9 cellular contexts compared by ENCODE assay signal in genomic region chr18:24138281-24138883, GRCh38. TPM values are rescaled to one million over a fixed set of nuclear protein-coding genes. Genes with fewer than 3 reads are reported as not detected.
A peak's percentile ranks its signal among the peaks of the same experiment; 100 is the strongest.
DNase-seq lines count a peak whose midpoint lies in the region; ATAC-seq and TF ChIP-seq lines count a peak whose summit lies in the region.
"Had no signal": no experiment of that assay in that cellular context is flagged by ENCODE, and none has a peak within 500 bp of the region (broad histone marks: within the 10 kb centered on the region; RNA-seq: fewer than 3 reads in every experiment).

No MANE protein-coding gene starts in this region.

- DNase-seq in AG20443 (ENCODE audit: low spot score) (peak; percentile 16), HFF-Myc (ENCODE audit: extremely low read depth, low read depth) (no peak), body of pancreas (no peak), mucosa of descending colon (no peak), globus pallidus (ENCODE audit: low spot score) (no peak), NCI-H226 (no peak), NCI-H510A (lab: John Stamatoyannopoulos, UW) (no peak)

- TF ChIP-seq POLR2A in body of pancreas (IDR thresholded peaks at IDR 0.05), result no peak

- TF ChIP-seq CTCF in HFF-Myc (IDR thresholded peaks at IDR 0.05; ENCODE audit: low read depth, low read length, missing control alignments) (no peak), body of pancreas (IDR thresholded peaks at IDR 0.05) (no peak), mucosa of descending colon (IDR thresholded peaks at IDR 0.05) (no peak)

- no peaks in the 10 kb centered on the region for H3K36me3 ChIP-seq in body of pancreas (replicated peaks in 1 of 2; ENCODE audit: insufficient read depth in 1 of 2, low read depth in 2 of 2)
- no peaks in the 10 kb centered on the region for H3K36me3 ChIP-seq in mucosa of descending colon (ENCODE audit: low read depth)

- intact Hi-C loops in body of pancreas (cut with DNase I) (no loop called here), mucosa of descending colon (cut with DNase I, micrococcal nuclease) (no loop called here)

- peak overlapping the region; percentile 54 for H3K4me3 ChIP-seq in HFF-Myc (replicated peaks; ENCODE audit: low read depth, low read length)
- H3K4me3 ChIP-seq in body of pancreas, result peak overlapping the region in 1 of 2 donors; percentile 34
- no peak overlapping the region for H3K4me3 ChIP-seq in mucosa of descending colon

- WGBS in body of pancreas, 2 donors, result 49 to 50% methylated on average over 18 of the region's 18 CpGs

- H3K9me3 ChIP-seq in body of pancreas, result no peaks in the 10 kb centered on the region
- no peaks in the 10 kb centered on the region for H3K9me3 ChIP-seq in mucosa of descending colon

- H3K27ac ChIP-seq in body of pancreas, result peak overlapping the region in 2 of 4 donors; percentile 12 to 16

- ATAC-seq in body of pancreas, result peak; percentile 14
- peak; percentile 52 for ATAC-seq in mucosa of descending colon
- no peak for ATAC-seq in GM19324 (IDR thresholded peaks at IDR 0.05; ENCODE audit: low FRiP score, unreplicated experiment)
- ATAC-seq: HCT116 had no signal

- H3K27me3 ChIP-seq in body of pancreas, result no peaks in the 10 kb centered on the region

- H3K4me1 ChIP-seq in body of pancreas (peaks cover 16% of the 10 kb centered on the region), mucosa of descending colon (ENCODE audit: low read depth) (no peaks in the 10 kb centered on the region)

RNA-seq across cellular contexts. Expression of gene CABYR, which starts 0.5 kb away (rescaled TPM):
- total RNA-seq in body of pancreas (under 1 TPM in 1 of 2 donors, not detected in 1; 0.52 TPM), mucosa of descending colon (1 to 10 TPM in 1 of 3 donors, under 1 TPM in 2; 0.41 to 1.4 (median 0.48) TPM)
